Comparison of ENCODE assay signal across 22 cellular contexts in genomic region chr15:65885668-65886218, GRCh38. TPM values are rescaled to one million over a fixed set of nuclear protein-coding genes. Genes with fewer than 3 reads are reported as not detected.
DNase-seq lines count a peak whose midpoint lies in the region; ATAC-seq and TF ChIP-seq lines count a peak whose summit lies in the region.
"Had no signal": no experiment of that assay in that cellular context is flagged by ENCODE, and none has a peak within 500 bp of the region (broad histone marks: within the 10 kb centered on the region; RNA-seq: fewer than 3 reads in every experiment).

No MANE protein-coding gene starts in this region.

- TF ChIP-seq CTCF in brain (conservative IDR thresholded peaks at IDR 0.05) = no peak
- no peak for TF ChIP-seq CTCF in right lobe of liver (IDR thresholded peaks at IDR 0.05)

- 80% methylated on average over 3 of the region's 4 CpGs for WGBS in right lobe of liver (ENCODE audit: insufficient coverage, low coverage, low lambda C conversion rate, missing lambda C conversion rate)

- no peak overlapping the region for H3K27ac ChIP-seq in right lobe of liver
- H3K27ac ChIP-seq: colonic mucosa, heart right ventricle, left lung had no signal

- H3K4me1 Mint-ChIP-seq in activated naive CD4-positive, alpha-beta T cell treated with anti-CD3 and anti-CD28 coated beads, Interleukin-2, amount 50 U/mL, for 24 hours = peaks cover 89% of the 10 kb centered on the region
- H3K4me1 Mint-ChIP-seq in brain = peaks cover 11% of the 10 kb centered on the region
- peaks cover 17 to 85% (median 74%) of the 10 kb centered on the region in 4 donors for H3K4me1 Mint-ChIP-seq in naive thymus-derived CD8-positive, alpha-beta T cell

- no peak for TF ChIP-seq POLR2A in right lobe of liver (IDR thresholded peaks at IDR 0.05)

- H3K27me3 Mint-ChIP-seq in activated naive CD4-positive, alpha-beta T cell treated with anti-CD3 and anti-CD28 coated beads, Interleukin-2, amount 50 U/mL, for 24 hours = no peaks in the 10 kb centered on the region
- H3K27me3 Mint-ChIP-seq in brain = no peaks in the 10 kb centered on the region
- no peaks in the 10 kb centered on the region for H3K27me3 Mint-ChIP-seq in naive thymus-derived CD8-positive, alpha-beta T cell
- H3K27me3 Mint-ChIP-seq: activated B cell treated with CpG ODN at 0.5 μM for 24 hours; activated CD4-positive, alpha-beta memory T cell treated with anti-CD3 and anti-CD28 coated beads, Interleukin-2, amount 10 ng/mL, durations not matched to agents 7 days and 5 days; activated naive CD8-positive, alpha-beta T cell treated with anti-CD3 and anti-CD28 coated beads, Interleukin-2, amount 50 U/mL, for 24 hours had no signal

- H3K27me3 ChIP-seq in right lobe of liver = no peaks in the 10 kb centered on the region
- H3K27me3 ChIP-seq: colonic mucosa, heart right ventricle, left lung had no signal

- ATAC-seq in naive thymus-derived CD8-positive, alpha-beta T cell = no peak
- ATAC-seq in right lobe of liver = no peak
- ATAC-seq: activated naive CD8-positive, alpha-beta T cell treated with anti-CD3 and anti-CD28 coated beads, Interleukin-2, amount 50 U/mL, for 24 hours; heart right ventricle; left lung had no signal

- no peaks in the 10 kb centered on the region for H3K9me3 ChIP-seq in right lobe of liver
- H3K9me3 ChIP-seq: colonic mucosa, heart right ventricle, left lung had no signal

- peaks cover 28% of the 10 kb centered on the region for H3K36me3 Mint-ChIP-seq in activated naive CD4-positive, alpha-beta T cell treated with anti-CD3 and anti-CD28 coated beads, Interleukin-2, amount 50 U/mL, for 24 hours
- H3K36me3 Mint-ChIP-seq in brain = peaks cover 75% of the 10 kb centered on the region
- peaks cover 0 to 49% (median 13%) of the 10 kb centered on the region in 3 donors for H3K36me3 Mint-ChIP-seq in naive thymus-derived CD8-positive, alpha-beta T cell

- no peak for DNase-seq in activated naive CD4-positive, alpha-beta T cell treated with anti-CD3 and anti-CD28 coated beads, Interleukin-2, amount 50 U/mL, for 16 hours
- no peak for DNase-seq in naive thymus-derived CD8-positive, alpha-beta T cell
- DNase-seq in right lobe of liver (no peak), mucosa of gallbladder (ENCODE audit: low spot score) (no peak), activated gamma-delta T cell treated with Interleukin-2 at 50 U/mL for 16 hours (no peak), COLO668 (lab: John Stamatoyannopoulos, UW; ENCODE audit: unreplicated experiment) (no peak)
- DNase-seq: activated B cell treated with CpG ODN at 0.5 μM for 24 hours; activated CD4-positive, alpha-beta memory T cell treated with anti-CD3 and anti-CD28 coated beads, Interleukin-2, amount 10 ng/mL, durations not matched to agents 7 days and 5 days; activated naive CD8-positive, alpha-beta T cell treated with anti-CD3 and anti-CD28 coated beads, Interleukin-2, amount 50 U/mL, for 24 hours; activated T-cell treated with anti-CD3 and anti-CD28 coated beads, Interleukin-2, amount 50 U/mL, for 1 hour; colonic mucosa; heart right ventricle; KG1; left lung; MV-4-11; NCI-H187; occipital lobe; stimulated activated CD4-positive, alpha-beta T cell treated with anti-CD3 and anti-CD28 coated beads, Interleukin-12 subunit alpha, Interleukin-12 subunit beta, amount 100 ng/mL, for 4 hours; substantia nigra; T1000 had no signal

- peak overlapping the region; percentile 13 for H3K4me3 Mint-ChIP-seq in activated naive CD4-positive, alpha-beta T cell treated with anti-CD3 and anti-CD28 coated beads, Interleukin-2, amount 50 U/mL, for 24 hours
- H3K4me3 Mint-ChIP-seq in brain = no peak overlapping the region
- H3K4me3 Mint-ChIP-seq in naive thymus-derived CD8-positive, alpha-beta T cell = no peak overlapping the region
- H3K4me3 Mint-ChIP-seq: activated B cell treated with CpG ODN at 0.5 μM for 24 hours; activated CD4-positive, alpha-beta memory T cell treated with anti-CD3 and anti-CD28 coated beads, Interleukin-2, amount 10 ng/mL, durations not matched to agents 7 days and 5 days; activated naive CD8-positive, alpha-beta T cell treated with anti-CD3 and anti-CD28 coated beads, Interleukin-2, amount 50 U/mL, for 24 hours had no signal

- H3K4me3 ChIP-seq in right lobe of liver = no peak overlapping the region
- H3K4me3 ChIP-seq: colonic mucosa, heart right ventricle, left lung had no signal

- POLR2A ChIA-PET in naive thymus-derived CD8-positive, alpha-beta T cell (lab: Charles Lee) = interaction anchor here (1.4 kb wide), 1 partner anchor 16 kb away, joined by 4 read pairs; the partner anchor contains the start of gene RAB11A

- intact Hi-C loops in right lobe of liver (cut with DNase I) = no loop called here

- H3K36me3 ChIP-seq in right lobe of liver = peaks cover 0 to 41% (median 16%) of the 10 kb centered on the region in 4 donors
- H3K36me3 ChIP-seq: colonic mucosa had no signal

- no peaks in the 10 kb centered on the region for H3K9me3 Mint-ChIP-seq in activated naive CD4-positive, alpha-beta T cell treated with anti-CD3 and anti-CD28 coated beads, Interleukin-2, amount 50 U/mL, for 24 hours
- H3K9me3 Mint-ChIP-seq in brain = no peaks in the 10 kb centered on the region
- no peaks in the 10 kb centered on the region for H3K9me3 Mint-ChIP-seq in naive thymus-derived CD8-positive, alpha-beta T cell
- H3K9me3 Mint-ChIP-seq: activated naive CD8-positive, alpha-beta T cell treated with anti-CD3 and anti-CD28 coated beads, Interleukin-2, amount 50 U/mL, for 24 hours had no signal

- no peaks in the 10 kb centered on the region for H3K4me1 ChIP-seq in right lobe of liver
- H3K4me1 ChIP-seq: colonic mucosa had no signal

- H3K27ac Mint-ChIP-seq in activated naive CD4-positive, alpha-beta T cell treated with anti-CD3 and anti-CD28 coated beads, Interleukin-2, amount 50 U/mL, for 24 hours = peak overlapping the region; percentile 51
- peak overlapping the region in 4 of 5 experiments; percentile 9 to 36 (median 18) for H3K27ac Mint-ChIP-seq in brain
- H3K27ac Mint-ChIP-seq in naive thymus-derived CD8-positive, alpha-beta T cell = peak overlapping the region; percentile 46 to 98 (median 80)
- H3K27ac Mint-ChIP-seq: activated B cell treated with CpG ODN at 0.5 μM for 24 hours; activated naive CD8-positive, alpha-beta T cell treated with anti-CD3 and anti-CD28 coated beads, Interleukin-2, amount 50 U/mL, for 24 hours had no signal

RNA-seq across cellular contexts. Expression of gene RAB11A, which starts 16.5 kb away (rescaled TPM):
- polyA plus RNA-seq in brain (ENCODE audit: insufficient read depth, low read depth, low replicate concordance) = 329 TPM
- total RNA-seq in naive thymus-derived CD8-positive, alpha-beta T cell = 10 to 100 TPM; 75.9 to 76.9 TPM
- polyA plus RNA-seq in naive thymus-derived CD8-positive, alpha-beta T cell = 100 to 1,000 TPM; 186 to 204 (median 186) TPM
- total RNA-seq in right lobe of liver (100 to 1,000 TPM in 1 of 6 experiments, 10 to 100 TPM in 5; 50.3 to 110 (median 81.6) TPM), mucosa of gallbladder (250 TPM)

Comparison
In these comparisons a context has a peak if more than half of its experiments do, and no peak if none do; other contexts are left out.
1. H3K27ac Mint-ChIP-seq: peak in every context shown above with its lines; median percentile 80 in naive thymus-derived CD8-positive, alpha-beta T cell; 51 in activated naive CD4-positive, alpha-beta T cell treated with anti-CD3 and anti-CD28 coated beads, Interleukin-2, amount 50 U/mL, for 24 hours; 18 in brain.